1 cellular context compared by ENCODE assay signal in the genomic region with DNA sequence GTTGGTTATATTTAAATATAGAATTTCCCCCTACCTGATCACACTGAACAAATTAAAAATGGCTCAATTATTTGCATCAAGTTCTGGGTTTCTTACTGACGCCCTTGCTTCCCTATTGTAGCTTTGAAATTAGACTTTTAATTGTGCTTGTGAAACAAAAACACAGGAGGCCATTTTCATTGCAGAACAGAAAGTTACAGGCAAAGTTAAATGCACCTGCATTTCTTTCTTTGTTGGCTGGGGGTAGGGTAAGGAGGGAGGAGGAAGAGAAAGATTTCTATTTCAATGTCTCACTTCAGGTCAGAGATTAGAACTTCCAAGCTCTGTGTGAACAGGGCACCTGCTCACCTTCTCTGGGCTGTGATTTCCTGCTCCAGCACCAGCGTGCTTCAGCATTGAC.
TF ChIP-seq lines count a peak whose summit lies in the region.

No MANE protein-coding gene starts in this region.

TF ChIP-seq in GM12878, 131 proteins besides CTCF, POLR2A, EP300 and RAD21 (continued from another document):
- TF ChIP-seq ATF2 (IDR thresholded peaks at IDR 0.05; ENCODE audit: low read length), result no peak; the same call in 1 of the 2 replicates
- TF ChIP-seq LARP7 (IDR thresholded peaks at IDR 0.05), result no peak
- TF ChIP-seq MEF2A (IDR thresholded peaks at IDR 0.05; ENCODE audit: insufficient read depth, low read depth, low read length), result peak; percentile 63; the same call in 1 of the 2 replicates
- TF ChIP-seq MXI1 (IDR thresholded peaks at IDR 0.05; ENCODE audit: low read depth, low read length), result no peak
- no peak for TF ChIP-seq HCFC1 (IDR thresholded peaks at IDR 0.05; ENCODE audit: low read length)
- peak; percentile 6; the same call in 1 of the 2 replicates for TF ChIP-seq SMC3 (IDR thresholded peaks at IDR 0.05; ENCODE audit: borderline replicate concordance, low read length)
- TF ChIP-seq BACH1 (IDR thresholded peaks at IDR 0.05; ENCODE audit: borderline replicate concordance), result no peak
